In the genomic region with DNA sequence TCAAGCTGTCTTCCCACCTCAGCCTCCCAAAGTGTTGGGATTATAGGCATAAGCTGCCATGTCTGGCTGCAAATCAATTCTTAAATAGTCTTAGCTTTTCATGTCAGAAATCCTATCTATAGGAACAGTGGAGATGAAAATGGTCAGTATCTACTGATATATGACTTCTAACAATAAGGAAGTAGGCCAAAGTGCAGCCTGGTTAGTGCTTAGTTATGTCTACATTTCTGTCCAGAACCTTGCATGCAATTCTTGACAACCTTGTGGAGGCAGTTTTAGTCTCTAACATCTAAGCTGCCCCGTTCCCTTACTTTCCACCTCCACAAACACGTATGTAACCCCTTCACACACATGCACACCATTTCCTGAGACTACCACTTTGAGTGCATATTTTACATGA, we compare ENCODE assay signal across 1 cellular context.
TF ChIP-seq lines count a peak whose summit lies in the region.

No MANE protein-coding gene starts in this region.

TF ChIP-seq in H1, 55 proteins besides CTCF, POLR2A, EP300 and RAD21:
- TF ChIP-seq KDM1A (IDR thresholded peaks at IDR 0.05; ENCODE audit: borderline replicate concordance, low read length) (no peak), FOSL1 (IDR thresholded peaks at IDR 0.05; ENCODE audit: insufficient read depth, low read depth, low read length) (no peak), TCF12 (IDR thresholded peaks at IDR 0.05; ENCODE audit: low read depth, low read length) (no peak), GTF2F1 (IDR thresholded peaks at IDR 0.05; ENCODE audit: borderline replicate concordance, low read depth, low read length) (no peak), GABPA (IDR thresholded peaks at IDR 0.05; ENCODE audit: borderline replicate concordance, insufficient read depth, low read length) (no peak), JUND (IDR thresholded peaks at IDR 0.05; ENCODE audit: low read length) (no peak), POU5F1 (IDR thresholded peaks at IDR 0.05; ENCODE audit: low read depth, low read length) (no peak), NANOG (IDR thresholded peaks at IDR 0.05; ENCODE audit: insufficient read depth, low read depth, low read length, poor library complexity, severe bottlenecking) (no peak), MAFK (IDR thresholded peaks at IDR 0.05; ENCODE audit: low read depth, low read length) (no peak), SAP30 (IDR thresholded peaks at IDR 0.05; ENCODE audit: insufficient read depth, insufficient replicate concordance, low read length) (no peak)
